1 cellular context compared by ENCODE assay signal in genomic region chr3:10508619-10509260, GRCh38.
TF ChIP-seq lines count a peak whose summit lies in the region.

No MANE protein-coding gene starts in this region.

TF ChIP-seq in HepG2, 621 proteins besides CTCF, POLR2A, EP300 and RAD21 (continued from another document and continues in another):
- TF ChIP-seq PRDM4 (CRISPR knock-in tag; IDR thresholded peaks at IDR 0.05; ENCODE audit: borderline replicate concordance) (no peak), ZNF614 (CRISPR knock-in tag; IDR thresholded peaks at IDR 0.05; ENCODE audit: borderline replicate concordance) (peak; percentile 95; the same call in 1 of the 2 replicates), ZBTB25 (CRISPR knock-in tag; IDR thresholded peaks at IDR 0.05) (peak; percentile 82), MED8 (CRISPR knock-in tag; IDR thresholded peaks at IDR 0.05; ENCODE audit: insufficient replicate concordance) (peak; percentile 92), ZHX1 (CRISPR knock-in tag; IDR thresholded peaks at IDR 0.05; ENCODE audit: low read depth) (peak; percentile 84), SMC3 (IDR thresholded peaks at IDR 0.05; ENCODE audit: low read length) (peak; percentile 56), ZNF619 (CRISPR knock-in tag; IDR thresholded peaks at IDR 0.05) (0 out of 2 replicates have a peak, but pooled peaks have one; percentile 57), POGZ (CRISPR knock-in tag; IDR thresholded peaks at IDR 0.05) (peak; percentile 88), ZNF251 (CRISPR knock-in tag; IDR thresholded peaks at IDR 0.05) (no peak), RAD51 (IDR thresholded peaks at IDR 0.05; ENCODE audit: borderline replicate concordance) (no peak), ZNF687 (CRISPR knock-in tag; IDR thresholded peaks at IDR 0.05) (peak; percentile 28; the same call in 1 of the 2 replicates), CEBPZ (IDR thresholded peaks at IDR 0.05; ENCODE audit: low read length) (no peak), FOSL1 (CRISPR knock-in tag; IDR thresholded peaks at IDR 0.05; ENCODE audit: borderline replicate concordance) (no peak), EEA1 (CRISPR knock-in tag; IDR thresholded peaks at IDR 0.05; ENCODE audit: borderline replicate concordance) (no peak), ZNF776 (CRISPR knock-in tag; IDR thresholded peaks at IDR 0.05) (no peak), NBN (conservative IDR thresholded peaks at IDR 0.05) (no peak), ZNF20 (CRISPR knock-in tag; IDR thresholded peaks at IDR 0.05) (no peak), ZFX (CRISPR knock-in tag; IDR thresholded peaks at IDR 0.05; ENCODE audit: low read depth) (peak; percentile 86), MEF2D (CRISPR knock-in tag; IDR thresholded peaks at IDR 0.05) (peak; percentile 98), PAF1 (CRISPR knock-in tag; IDR thresholded peaks at IDR 0.05) (no peak), ZNF512B (CRISPR knock-in tag; IDR thresholded peaks at IDR 0.05; ENCODE audit: borderline replicate concordance) (peak; percentile 79; the same call in 1 of the 2 replicates), KDM5A (IDR thresholded peaks at IDR 0.05; ENCODE audit: borderline replicate concordance, low read length) (no peak), POLR2G (IDR thresholded peaks at IDR 0.05; ENCODE audit: low read depth, low read length) (no peak), ZC3H13 (CRISPR knock-in tag; IDR thresholded peaks at IDR 0.05) (0 out of 2 replicates have a peak, but pooled peaks have one; percentile 75), ZNF747 (CRISPR knock-in tag; IDR thresholded peaks at IDR 0.05; ENCODE audit: borderline replicate concordance) (peak; percentile 88; the same call in 1 of the 2 replicates), NR0B2 (CRISPR knock-in tag; IDR thresholded peaks at IDR 0.05) (0 out of 2 replicates have a peak, but pooled peaks have one; percentile 41), U2AF1 (optimal IDR thresholded peaks at IDR 0.05; ENCODE audit: low read depth, low read length) (no peak), ZSCAN12 (CRISPR knock-in tag; IDR thresholded peaks at IDR 0.05) (no peak), XBP1 (CRISPR knock-in tag; IDR thresholded peaks at IDR 0.05) (no peak), ZNF557 (CRISPR knock-in tag; IDR thresholded peaks at IDR 0.05) (peak; percentile 78; the same call in 1 of the 2 replicates), NFAT5 (CRISPR knock-in tag; IDR thresholded peaks at IDR 0.05) (no peak), RNF2 (conservative IDR thresholded peaks at IDR 0.05; ENCODE audit: low read depth) (no peak), ETV6 (CRISPR knock-in tag; conservative IDR thresholded peaks at IDR 0.05) (peak; percentile 92), ZNF484 (CRISPR knock-in tag; IDR thresholded peaks at IDR 0.05; ENCODE audit: borderline replicate concordance, low read depth) (no peak), MYNN (CRISPR knock-in tag; IDR thresholded peaks at IDR 0.05; ENCODE audit: low read depth) (no peak), ZNF34 (CRISPR knock-in tag; IDR thresholded peaks at IDR 0.05; ENCODE audit: borderline replicate concordance) (no peak), ZNF556 (CRISPR knock-in tag; IDR thresholded peaks at IDR 0.05; ENCODE audit: borderline replicate concordance) (peak; percentile 99)
